17 cellular contexts compared by ENCODE assay signal in genomic region chr3:16890605-16891333, GRCh38. TPM values are rescaled to one million over a fixed set of nuclear protein-coding genes. Genes with fewer than 3 reads are reported as not detected.
DNase-seq lines count a peak whose midpoint lies in the region; ATAC-seq and TF ChIP-seq lines count a peak whose summit lies in the region.
"Had no signal": no experiment of that assay in that cellular context is flagged by ENCODE, and none has a peak within 500 bp of the region (broad histone marks: within the 10 kb centered on the region; RNA-seq: fewer than 3 reads in every experiment).

No MANE protein-coding gene starts in this region.

- no TSS peak for BruUV-seq in OCI-LY7 (replicated peaks; lab: Mats Ljungman, UMichigan)

- no peaks in the 10 kb centered on the region for H3K9me2 ChIP-seq in OCI-LY7 (ENCODE audit: insufficient read depth, low read length)

- H4K20me1 ChIP-seq in OCI-LY7 (ENCODE audit: insufficient read depth, low read length) = peaks cover 16% of the 10 kb centered on the region; the same call in 1 of the 2 replicates

- peaks cover 8% of the 10 kb centered on the region; the same call in 1 of the 2 replicates for H3K9me3 ChIP-seq in OCI-LY7 (ENCODE audit: low read length)
- H3K9me3 ChIP-seq in ectodermal cell (ENCODE audit: control insufficient read depth, low read length) = no peaks in the 10 kb centered on the region
- H3K9me3 ChIP-seq in suprapubic skin = no peaks in the 10 kb centered on the region
- H3K9me3 ChIP-seq: A549, Peyer's patch, vagina had no signal

- H3K4me1 Mint-ChIP-seq in activated T-cell treated with anti-CD3 and anti-CD28 coated beads, Interleukin-2, amount 50 U/mL, for 4 hours (ENCODE audit: low read depth) = peaks cover 86% of the 10 kb centered on the region
- H3K4me1 Mint-ChIP-seq in progenitor cell of endocrine pancreas (ENCODE audit: low read depth) = peaks cover 40% of the 10 kb centered on the region

- peaks cover 100% of the 10 kb centered on the region for H3K79me2 ChIP-seq in OCI-LY7 (ENCODE audit: insufficient read depth, low read depth, low read length)

- no peaks in the 10 kb centered on the region for H3K27me3 ChIP-seq in ectodermal cell (ENCODE audit: control insufficient read depth, insufficient read depth, low read length, poor library complexity, severe bottlenecking)
- H3K27me3 ChIP-seq in suprapubic skin = no peaks in the 10 kb centered on the region
- H3K27me3 ChIP-seq: Peyer's patch, vagina had no signal

- peak overlapping the region; percentile 5 for H3K4me3 Mint-ChIP-seq in activated T-cell treated with anti-CD3 and anti-CD28 coated beads, Interleukin-2, amount 50 U/mL, for 4 hours
- no peak overlapping the region for H3K4me3 Mint-ChIP-seq in progenitor cell of endocrine pancreas (ENCODE audit: low read depth)
- H3K4me3 Mint-ChIP-seq: endodermal cell had no signal

- CTCF ChIA-PET in OCI-LY7 (lab: Charles Lee; ENCODE audit: unreplicated experiment) = no interaction called here

- no peak for ATAC-seq in activated T-cell treated with anti-CD3 and anti-CD28 coated beads, Interleukin-2, amount 50 U/mL, for 4 hours
- ATAC-seq in GM21526 (IDR thresholded peaks at IDR 0.05; ENCODE audit: low FRiP score, unreplicated experiment) = no peak
- ATAC-seq: A549 had no signal

- H3K36me3 Mint-ChIP-seq in activated T-cell treated with anti-CD3 and anti-CD28 coated beads, Interleukin-2, amount 50 U/mL, for 4 hours (ENCODE audit: insufficient read depth) = peaks cover 3% of the 10 kb centered on the region
- no peaks in the 10 kb centered on the region for H3K36me3 Mint-ChIP-seq in progenitor cell of endocrine pancreas (ENCODE audit: insufficient read depth)

- POLR2A ChIA-PET in OCI-LY7 (lab: Charles Lee) = interaction anchor here (1.0 to 7.5 kb wide), 3 partner anchors 7 to 141 kb away, joined by 3 to 96 read pairs (median 5); no protein-coding TSS in a partner anchor

- no peak overlapping the region for H2AFZ ChIP-seq in OCI-LY7 (ENCODE audit: low read length)

- no peak for TF ChIP-seq CTCF in OCI-LY7 (conservative IDR thresholded peaks at IDR 0.05; ENCODE audit: low read length)
- no peak for TF ChIP-seq CTCF in progenitor cell of endocrine pancreas (IDR thresholded peaks at IDR 0.05; ENCODE audit: unreplicated experiment)
- TF ChIP-seq CTCF in suprapubic skin (IDR thresholded peaks at IDR 0.05) = no peak

- intact Hi-C loops in OCI-LY7 (cut with micrococcal nuclease; ENCODE audit: unreplicated experiment) = loop anchor here (10.0 kb wide), 2 partner anchors 456 to 854 kb away; partner anchors contain the start of gene TBC1D5

- peaks cover 16% of the 10 kb centered on the region; the same call in 1 of the 2 replicates for H3K36me3 ChIP-seq in OCI-LY7 (ENCODE audit: insufficient read depth, low read length)
- H3K36me3 ChIP-seq in ectodermal cell (ENCODE audit: control insufficient read depth, insufficient read depth, low read length) = no peaks in the 10 kb centered on the region
- H3K36me3 ChIP-seq in suprapubic skin = no peaks in the 10 kb centered on the region
- H3K36me3 ChIP-seq: Peyer's patch, vagina had no signal

- peak overlapping the region; percentile 86 for H3K4me2 ChIP-seq in OCI-LY7 (ENCODE audit: low read length)
- H3K4me2 ChIP-seq: A549 had no signal

- 45 to 50% methylated on average over 5 of the region's 5 CpGs for WGBS in ectodermal cell, 2 experiments
- 82% methylated on average over 5 of the region's 5 CpGs for WGBS in suprapubic skin

- H3K4me1 ChIP-seq in OCI-LY7 (ENCODE audit: insufficient read depth, low read length, poor library complexity, severe bottlenecking) (peaks cover 82% of the 10 kb centered on the region), ectodermal cell (ENCODE audit: control insufficient read depth, insufficient read depth, low read length) (peaks cover 10% of the 10 kb centered on the region), suprapubic skin (peaks cover 12% of the 10 kb centered on the region)

- H3K27ac ChIP-seq in OCI-LY7 (ENCODE audit: low read depth, low read length, poor library complexity, severe bottlenecking) (peak overlapping the region; percentile 21), ectodermal cell (ENCODE audit: insufficient read depth, low read depth, low read length, poor library complexity, severe bottlenecking) (peak overlapping the region; percentile 20), suprapubic skin (no peak overlapping the region)
- H3K27ac ChIP-seq: A549, Peyer's patch, vagina had no signal

- DNase-seq in activated T-cell treated with anti-CD3 and anti-CD28 coated beads, Interleukin-2, amount 50 U/mL, for 4 hours = no peak
- DNase-seq in activated T-cell treated with anti-CD3 and anti-CD28 coated beads for 4 hours (no peak), OCI-LY7 (ENCODE audit: low spot score) (no peak), progenitor cell of endocrine pancreas (ENCODE audit: low spot score, unreplicated experiment) (no peak), suprapubic skin (ENCODE audit: low spot score in 2 of 2) (no peak), hippocampal formation (lab: John Stamatoyannopoulos, UW) (no peak)
- DNase-seq: amygdala, DMS53, endodermal cell, HCEC 1CT, mesenchymal stem cell, NCI-H446, Peyer's patch had no signal

- TF ChIP-seq EP300 in suprapubic skin (IDR thresholded peaks at IDR 0.05) = no peak

- no peak for TF ChIP-seq POLR2A in suprapubic skin (IDR thresholded peaks at IDR 0.05)

- H3K27ac Mint-ChIP-seq in progenitor cell of endocrine pancreas = peak overlapping the region; percentile 14
- H3K27ac Mint-ChIP-seq: endodermal cell had no signal

- H3K9me3 Mint-ChIP-seq in activated T-cell treated with anti-CD3 and anti-CD28 coated beads, Interleukin-2, amount 50 U/mL, for 4 hours = no peaks in the 10 kb centered on the region
- H3K9me3 Mint-ChIP-seq in progenitor cell of endocrine pancreas (ENCODE audit: low read depth) = no peaks in the 10 kb centered on the region
- H3K9me3 Mint-ChIP-seq: endodermal cell had no signal

- H3K27me3 Mint-ChIP-seq in activated T-cell treated with anti-CD3 and anti-CD28 coated beads, Interleukin-2, amount 50 U/mL, for 4 hours (ENCODE audit: low read depth) = no peaks in the 10 kb centered on the region
- H3K27me3 Mint-ChIP-seq in progenitor cell of endocrine pancreas = no peaks in the 10 kb centered on the region

- H3K4me3 ChIP-seq in OCI-LY7 (ENCODE audit: low read depth, low read length, poor library complexity, severe bottlenecking) (peak overlapping the region; percentile 15), ectodermal cell (ENCODE audit: insufficient read depth, low read depth, low read length) (no peak overlapping the region), suprapubic skin (no peak overlapping the region)
- H3K4me3 ChIP-seq: A549, Peyer's patch, vagina had no signal

RNA-seq across cellular contexts. Expression of gene PLCL2, which starts 6.0 kb away (rescaled TPM):
- total RNA-seq in activated T-cell treated with anti-CD3 and anti-CD28 coated beads, Interleukin-2, amount 50 U/mL, for 4 hours = 10 to 100 TPM; 12.6 to 14.2 (median 12.7) TPM
- total RNA-seq in OCI-LY7 (2014; rRNA removed; shearing (Covaris generic)) = 41.6 and 42.8 TPM in 2 replicates
- total RNA-seq in OCI-LY7 (2022) (34.1 and 41.1 TPM in 2 replicates), progenitor cell of endocrine pancreas (10.8 and 11.3 TPM in 2 replicates), suprapubic skin (1 to 10 TPM; 1.5 to 4.2 (median 1.9) TPM)
- 14.9 TPM for polyA plus RNA-seq in ectodermal cell (2013, experiment 1 of 4)
- 16.5 TPM for polyA plus RNA-seq in ectodermal cell (2013, experiment 2 of 4)
- 12.7 TPM for polyA plus RNA-seq in ectodermal cell (2013, experiment 3 of 4)
- polyA plus RNA-seq in ectodermal cell (2013, experiment 4 of 4) = 13.9 TPM
